ENCODE assay signal across 1 cellular context in the genomic region with DNA sequence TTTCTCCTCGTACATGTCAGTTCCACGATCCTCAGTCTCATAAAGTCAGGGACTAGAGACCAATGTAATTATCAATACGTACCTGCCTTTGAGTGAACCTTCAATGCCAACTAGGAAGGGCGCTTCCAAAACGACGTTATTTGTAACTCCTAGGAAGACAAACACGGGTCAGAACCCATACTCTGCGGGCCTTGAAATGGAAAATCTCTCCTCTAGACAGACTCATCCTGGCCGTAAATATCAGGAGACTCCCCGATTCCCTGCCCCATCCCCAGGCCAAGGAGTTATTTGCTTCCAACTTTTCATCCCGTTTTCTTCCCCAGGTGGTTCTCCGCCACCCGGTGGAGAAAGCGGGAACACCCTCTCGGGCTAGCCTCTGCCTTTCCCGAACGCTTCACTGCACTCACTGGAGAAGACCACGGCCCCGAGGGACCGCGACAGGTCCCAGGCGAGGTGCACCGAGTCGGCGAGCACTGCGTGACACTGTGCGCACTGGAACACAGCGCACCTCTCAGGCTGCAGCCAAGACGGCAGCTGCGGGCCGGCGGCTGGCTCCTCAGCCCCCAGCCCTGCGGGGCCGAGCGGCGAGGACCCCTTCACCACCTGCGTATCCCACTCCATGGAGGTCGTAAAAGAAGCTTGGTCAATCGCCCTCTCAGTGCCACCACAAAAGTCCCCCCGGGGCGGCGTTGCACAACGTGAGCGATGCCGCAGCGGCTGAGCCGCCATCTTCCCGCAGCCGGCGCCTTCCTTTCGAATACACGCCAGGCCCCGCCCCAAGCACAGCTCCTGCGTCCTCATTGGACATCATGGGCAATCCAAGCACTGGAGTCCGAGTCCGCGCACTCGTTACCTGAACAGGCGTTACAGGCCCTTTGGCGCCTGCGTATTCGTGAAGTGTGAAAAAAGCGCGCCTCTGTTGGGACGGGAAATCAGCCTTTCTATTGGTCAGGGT.
TF ChIP-seq lines count a peak whose summit lies in the region.

A gene (minus strand): TSS at position 759 of the 955 bp plus-strand sequence. CDS start 30 bp downstream, at position 729.

TF ChIP-seq in K562, 482 proteins besides CTCF, POLR2A, EP300 and RAD21 (continued from another document and continues in another):
- TF ChIP-seq, protein P1, sequence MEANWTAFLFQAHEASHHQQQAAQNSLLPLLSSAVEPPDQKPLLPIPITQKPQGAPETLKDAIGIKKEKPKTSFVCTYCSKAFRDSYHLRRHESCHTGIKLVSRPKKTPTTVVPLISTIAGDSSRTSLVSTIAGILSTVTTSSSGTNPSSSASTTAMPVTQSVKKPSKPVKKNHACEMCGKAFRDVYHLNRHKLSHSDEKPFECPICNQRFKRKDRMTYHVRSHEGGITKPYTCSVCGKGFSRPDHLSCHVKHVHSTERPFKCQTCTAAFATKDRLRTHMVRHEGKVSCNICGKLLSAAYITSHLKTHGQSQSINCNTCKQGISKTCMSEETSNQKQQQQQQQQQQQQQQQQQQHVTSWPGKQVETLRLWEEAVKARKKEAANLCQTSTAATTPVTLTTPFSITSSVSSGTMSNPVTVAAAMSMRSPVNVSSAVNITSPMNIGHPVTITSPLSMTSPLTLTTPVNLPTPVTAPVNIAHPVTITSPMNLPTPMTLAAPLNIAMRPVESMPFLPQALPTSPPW (CRISPR knock-in tag; IDR thresholded peaks at IDR 0.05) = no peak
- TF ChIP-seq TEAD2 (tag; IDR thresholded peaks at IDR 0.05) = no peak
- TF ChIP-seq ZNF124 (CRISPR knock-in tag; IDR thresholded peaks at IDR 0.05) = no peak
- no peak for TF ChIP-seq CREBBP (IDR thresholded peaks at IDR 0.05; ENCODE audit: low read depth, low read length)
- TF ChIP-seq, protein P2, sequence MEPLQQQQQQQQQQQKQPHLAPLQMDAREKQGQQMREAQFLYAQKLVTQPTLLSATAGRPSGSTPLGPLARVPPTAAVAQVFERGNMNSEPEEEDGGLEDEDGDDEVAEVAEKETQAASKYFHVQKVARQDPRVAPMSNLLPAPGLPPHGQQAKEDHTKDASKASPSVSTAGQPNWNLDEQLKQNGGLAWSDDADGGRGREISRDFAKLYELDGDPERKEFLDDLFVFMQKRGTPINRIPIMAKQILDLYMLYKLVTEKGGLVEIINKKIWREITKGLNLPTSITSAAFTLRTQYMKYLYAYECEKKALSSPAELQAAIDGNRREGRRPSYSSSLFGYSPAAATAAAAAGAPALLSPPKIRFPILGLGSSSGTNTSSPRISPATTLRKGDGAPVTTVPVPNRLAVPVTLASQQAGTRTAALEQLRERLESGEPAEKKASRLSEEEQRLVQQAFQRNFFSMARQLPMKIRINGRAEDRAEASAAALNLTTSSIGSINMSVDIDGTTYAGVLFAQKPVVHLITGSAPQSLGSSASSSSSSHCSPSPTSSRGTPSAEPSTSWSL (CRISPR knock-in tag; IDR thresholded peaks at IDR 0.05; ENCODE audit: borderline replicate concordance) = 0 out of 2 replicates have a peak, but pooled peaks have one; percentile 36
- TF ChIP-seq ZNF696 (CRISPR knock-in tag; conservative IDR thresholded peaks at IDR 0.05) = no peak
- TF ChIP-seq MEF2D (tag; conservative IDR thresholded peaks at IDR 0.05; ENCODE audit: low read depth) = no peak
- TF ChIP-seq, protein P3, sequence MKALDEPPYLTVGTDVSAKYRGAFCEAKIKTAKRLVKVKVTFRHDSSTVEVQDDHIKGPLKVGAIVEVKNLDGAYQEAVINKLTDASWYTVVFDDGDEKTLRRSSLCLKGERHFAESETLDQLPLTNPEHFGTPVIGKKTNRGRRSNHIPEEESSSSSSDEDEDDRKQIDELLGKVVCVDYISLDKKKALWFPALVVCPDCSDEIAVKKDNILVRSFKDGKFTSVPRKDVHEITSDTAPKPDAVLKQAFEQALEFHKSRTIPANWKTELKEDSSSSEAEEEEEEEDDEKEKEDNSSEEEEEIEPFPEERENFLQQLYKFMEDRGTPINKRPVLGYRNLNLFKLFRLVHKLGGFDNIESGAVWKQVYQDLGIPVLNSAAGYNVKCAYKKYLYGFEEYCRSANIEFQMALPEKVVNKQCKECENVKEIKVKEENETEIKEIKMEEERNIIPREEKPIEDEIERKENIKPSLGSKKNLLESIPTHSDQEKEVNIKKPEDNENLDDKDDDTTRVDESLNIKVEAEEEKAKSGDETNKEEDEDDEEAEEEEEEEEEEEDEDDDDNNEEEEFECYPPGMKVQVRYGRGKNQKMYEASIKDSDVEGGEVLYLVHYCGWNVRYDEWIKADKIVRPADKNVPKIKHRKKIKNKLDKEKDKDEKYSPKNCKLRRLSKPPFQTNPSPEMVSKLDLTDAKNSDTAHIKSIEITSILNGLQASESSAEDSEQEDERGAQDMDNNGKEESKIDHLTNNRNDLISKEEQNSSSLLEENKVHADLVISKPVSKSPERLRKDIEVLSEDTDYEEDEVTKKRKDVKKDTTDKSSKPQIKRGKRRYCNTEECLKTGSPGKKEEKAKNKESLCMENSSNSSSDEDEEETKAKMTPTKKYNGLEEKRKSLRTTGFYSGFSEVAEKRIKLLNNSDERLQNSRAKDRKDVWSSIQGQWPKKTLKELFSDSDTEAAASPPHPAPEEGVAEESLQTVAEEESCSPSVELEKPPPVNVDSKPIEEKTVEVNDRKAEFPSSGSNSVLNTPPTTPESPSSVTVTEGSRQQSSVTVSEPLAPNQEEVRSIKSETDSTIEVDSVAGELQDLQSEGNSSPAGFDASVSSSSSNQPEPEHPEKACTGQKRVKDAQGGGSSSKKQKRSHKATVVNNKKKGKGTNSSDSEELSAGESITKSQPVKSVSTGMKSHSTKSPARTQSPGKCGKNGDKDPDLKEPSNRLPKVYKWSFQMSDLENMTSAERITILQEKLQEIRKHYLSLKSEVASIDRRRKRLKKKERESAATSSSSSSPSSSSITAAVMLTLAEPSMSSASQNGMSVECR (CRISPR knock-in tag; IDR thresholded peaks at IDR 0.05) = peak; percentile 95
- peak in 1 of 2 experiments; percentile 2; a peak in 1 of 4 replicates for TF ChIP-seq RCOR1 (IDR thresholded peaks at IDR 0.05; ENCODE audit: borderline replicate concordance in 1 of 2, low read depth in 2 of 2, low read length in 2 of 2)
- TF ChIP-seq ZNF764 (CRISPR knock-in tag; IDR thresholded peaks at IDR 0.05; ENCODE audit: low read depth) = no peak
- TF ChIP-seq, protein P4, sequence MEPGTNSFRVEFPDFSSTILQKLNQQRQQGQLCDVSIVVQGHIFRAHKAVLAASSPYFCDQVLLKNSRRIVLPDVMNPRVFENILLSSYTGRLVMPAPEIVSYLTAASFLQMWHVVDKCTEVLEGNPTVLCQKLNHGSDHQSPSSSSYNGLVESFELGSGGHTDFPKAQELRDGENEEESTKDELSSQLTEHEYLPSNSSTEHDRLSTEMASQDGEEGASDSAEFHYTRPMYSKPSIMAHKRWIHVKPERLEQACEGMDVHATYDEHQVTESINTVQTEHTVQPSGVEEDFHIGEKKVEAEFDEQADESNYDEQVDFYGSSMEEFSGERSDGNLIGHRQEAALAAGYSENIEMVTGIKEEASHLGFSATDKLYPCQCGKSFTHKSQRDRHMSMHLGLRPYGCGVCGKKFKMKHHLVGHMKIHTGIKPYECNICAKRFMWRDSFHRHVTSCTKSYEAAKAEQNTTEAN (CRISPR knock-in tag; IDR thresholded peaks at IDR 0.05) = peak; percentile 86
- no peak for TF ChIP-seq ZNF282 (CRISPR knock-in tag; IDR thresholded peaks at IDR 0.05)
- no peak for TF ChIP-seq HNRNPH1 (optimal IDR thresholded peaks at IDR 0.05; ENCODE audit: low read depth, low read length)
- no peak for TF ChIP-seq ZNF584 (CRISPR knock-in tag; IDR thresholded peaks at IDR 0.05; ENCODE audit: low read depth)
- TF ChIP-seq POU5F1 (IDR thresholded peaks at IDR 0.05; ENCODE audit: borderline replicate concordance, low read depth, low read length, partially characterized antibody) = no peak
- TF ChIP-seq HEY1 (CRISPR knock-in tag; IDR thresholded peaks at IDR 0.05; ENCODE audit: borderline replicate concordance) = no peak
- no peak for TF ChIP-seq ERF (CRISPR knock-in tag; IDR thresholded peaks at IDR 0.05)
- TF ChIP-seq EWSR1 (IDR thresholded peaks at IDR 0.05; ENCODE audit: borderline replicate concordance, low read depth, partially characterized antibody) = no peak
- TF ChIP-seq, protein P5, sequence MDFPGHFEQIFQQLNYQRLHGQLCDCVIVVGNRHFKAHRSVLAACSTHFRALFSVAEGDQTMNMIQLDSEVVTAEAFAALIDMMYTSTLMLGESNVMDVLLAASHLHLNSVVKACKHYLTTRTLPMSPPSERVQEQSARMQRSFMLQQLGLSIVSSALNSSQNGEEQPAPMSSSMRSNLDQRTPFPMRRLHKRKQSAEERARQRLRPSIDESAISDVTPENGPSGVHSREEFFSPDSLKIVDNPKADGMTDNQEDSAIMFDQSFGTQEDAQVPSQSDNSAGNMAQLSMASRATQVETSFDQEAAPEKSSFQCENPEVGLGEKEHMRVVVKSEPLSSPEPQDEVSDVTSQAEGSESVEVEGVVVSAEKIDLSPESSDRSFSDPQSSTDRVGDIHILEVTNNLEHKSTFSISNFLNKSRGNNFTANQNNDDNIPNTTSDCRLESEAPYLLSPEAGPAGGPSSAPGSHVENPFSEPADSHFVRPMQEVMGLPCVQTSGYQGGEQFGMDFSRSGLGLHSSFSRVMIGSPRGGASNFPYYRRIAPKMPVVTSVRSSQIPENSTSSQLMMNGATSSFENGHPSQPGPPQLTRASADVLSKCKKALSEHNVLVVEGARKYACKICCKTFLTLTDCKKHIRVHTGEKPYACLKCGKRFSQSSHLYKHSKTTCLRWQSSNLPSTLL (IDR thresholded peaks at IDR 0.05) = no peak
- TF ChIP-seq KDM2B (CRISPR knock-in tag; IDR thresholded peaks at IDR 0.05) = 0 out of 2 replicates have a peak, but pooled peaks have one; percentile 70
- TF ChIP-seq POLR2AphosphoS2 (IDR thresholded peaks at IDR 0.05; ENCODE audit: low read length) = no peak
- peak; percentile 29 for TF ChIP-seq ESRRA (IDR thresholded peaks at IDR 0.05; ENCODE audit: borderline replicate concordance, low read depth)
- no peak for TF ChIP-seq FUS (optimal IDR thresholded peaks at IDR 0.05; ENCODE audit: low read depth, low read length)
- TF ChIP-seq HDAC6 (IDR thresholded peaks at IDR 0.05; ENCODE audit: low read depth, low read length) = no peak
- TF ChIP-seq, protein P6, sequence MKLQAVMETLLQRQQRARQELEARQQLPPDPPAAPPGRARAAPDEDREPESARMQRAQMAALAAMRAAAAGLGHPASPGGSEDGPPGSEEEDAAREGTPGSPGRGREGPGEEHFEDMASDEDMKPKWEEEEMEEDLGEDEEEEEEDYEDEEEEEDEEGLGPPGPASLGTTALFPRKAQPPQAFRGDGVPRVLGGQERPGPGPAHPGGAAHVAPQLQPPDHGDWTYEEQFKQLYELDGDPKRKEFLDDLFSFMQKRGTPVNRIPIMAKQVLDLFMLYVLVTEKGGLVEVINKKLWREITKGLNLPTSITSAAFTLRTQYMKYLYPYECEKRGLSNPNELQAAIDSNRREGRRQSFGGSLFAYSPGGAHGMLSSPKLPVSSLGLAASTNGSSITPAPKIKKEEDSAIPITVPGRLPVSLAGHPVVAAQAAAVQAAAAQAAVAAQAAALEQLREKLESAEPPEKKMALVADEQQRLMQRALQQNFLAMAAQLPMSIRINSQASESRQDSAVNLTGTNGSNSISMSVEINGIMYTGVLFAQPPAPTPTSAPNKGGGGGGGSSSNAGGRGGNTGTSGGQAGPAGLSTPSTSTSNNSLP (IDR thresholded peaks at IDR 0.05; ENCODE audit: borderline replicate concordance, low read depth, low read length) = no peak
- TF ChIP-seq FOXJ3 (CRISPR knock-in tag; IDR thresholded peaks at IDR 0.05) = no peak
- TF ChIP-seq TEAD4 (IDR thresholded peaks at IDR 0.05; ENCODE audit: low read length) = no peak; the same call in 1 of the 2 replicates
- no peak for TF ChIP-seq TEAD4 (CRISPR knock-in tag; IDR thresholded peaks at IDR 0.05; ENCODE audit: borderline replicate concordance)
- TF ChIP-seq, protein P7, sequence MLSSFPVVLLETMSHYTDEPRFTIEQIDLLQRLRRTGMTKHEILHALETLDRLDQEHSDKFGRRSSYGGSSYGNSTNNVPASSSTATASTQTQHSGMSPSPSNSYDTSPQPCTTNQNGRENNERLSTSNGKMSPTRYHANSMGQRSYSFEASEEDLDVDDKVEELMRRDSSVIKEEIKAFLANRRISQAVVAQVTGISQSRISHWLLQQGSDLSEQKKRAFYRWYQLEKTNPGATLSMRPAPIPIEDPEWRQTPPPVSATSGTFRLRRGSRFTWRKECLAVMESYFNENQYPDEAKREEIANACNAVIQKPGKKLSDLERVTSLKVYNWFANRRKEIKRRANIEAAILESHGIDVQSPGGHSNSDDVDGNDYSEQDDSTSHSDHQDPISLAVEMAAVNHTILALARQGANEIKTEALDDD (IDR thresholded peaks at IDR 0.05) = no peak
- TF ChIP-seq, protein P8, sequence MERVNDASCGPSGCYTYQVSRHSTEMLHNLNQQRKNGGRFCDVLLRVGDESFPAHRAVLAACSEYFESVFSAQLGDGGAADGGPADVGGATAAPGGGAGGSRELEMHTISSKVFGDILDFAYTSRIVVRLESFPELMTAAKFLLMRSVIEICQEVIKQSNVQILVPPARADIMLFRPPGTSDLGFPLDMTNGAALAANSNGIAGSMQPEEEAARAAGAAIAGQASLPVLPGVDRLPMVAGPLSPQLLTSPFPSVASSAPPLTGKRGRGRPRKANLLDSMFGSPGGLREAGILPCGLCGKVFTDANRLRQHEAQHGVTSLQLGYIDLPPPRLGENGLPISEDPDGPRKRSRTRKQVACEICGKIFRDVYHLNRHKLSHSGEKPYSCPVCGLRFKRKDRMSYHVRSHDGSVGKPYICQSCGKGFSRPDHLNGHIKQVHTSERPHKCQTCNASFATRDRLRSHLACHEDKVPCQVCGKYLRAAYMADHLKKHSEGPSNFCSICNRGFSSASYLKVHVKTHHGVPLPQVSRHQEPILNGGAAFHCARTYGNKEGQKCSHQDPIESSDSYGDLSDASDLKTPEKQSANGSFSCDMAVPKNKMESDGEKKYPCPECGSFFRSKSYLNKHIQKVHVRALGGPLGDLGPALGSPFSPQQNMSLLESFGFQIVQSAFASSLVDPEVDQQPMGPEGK (CRISPR knock-in tag; IDR thresholded peaks at IDR 0.05; ENCODE audit: borderline replicate concordance) = no peak
- TF ChIP-seq, protein P9, sequence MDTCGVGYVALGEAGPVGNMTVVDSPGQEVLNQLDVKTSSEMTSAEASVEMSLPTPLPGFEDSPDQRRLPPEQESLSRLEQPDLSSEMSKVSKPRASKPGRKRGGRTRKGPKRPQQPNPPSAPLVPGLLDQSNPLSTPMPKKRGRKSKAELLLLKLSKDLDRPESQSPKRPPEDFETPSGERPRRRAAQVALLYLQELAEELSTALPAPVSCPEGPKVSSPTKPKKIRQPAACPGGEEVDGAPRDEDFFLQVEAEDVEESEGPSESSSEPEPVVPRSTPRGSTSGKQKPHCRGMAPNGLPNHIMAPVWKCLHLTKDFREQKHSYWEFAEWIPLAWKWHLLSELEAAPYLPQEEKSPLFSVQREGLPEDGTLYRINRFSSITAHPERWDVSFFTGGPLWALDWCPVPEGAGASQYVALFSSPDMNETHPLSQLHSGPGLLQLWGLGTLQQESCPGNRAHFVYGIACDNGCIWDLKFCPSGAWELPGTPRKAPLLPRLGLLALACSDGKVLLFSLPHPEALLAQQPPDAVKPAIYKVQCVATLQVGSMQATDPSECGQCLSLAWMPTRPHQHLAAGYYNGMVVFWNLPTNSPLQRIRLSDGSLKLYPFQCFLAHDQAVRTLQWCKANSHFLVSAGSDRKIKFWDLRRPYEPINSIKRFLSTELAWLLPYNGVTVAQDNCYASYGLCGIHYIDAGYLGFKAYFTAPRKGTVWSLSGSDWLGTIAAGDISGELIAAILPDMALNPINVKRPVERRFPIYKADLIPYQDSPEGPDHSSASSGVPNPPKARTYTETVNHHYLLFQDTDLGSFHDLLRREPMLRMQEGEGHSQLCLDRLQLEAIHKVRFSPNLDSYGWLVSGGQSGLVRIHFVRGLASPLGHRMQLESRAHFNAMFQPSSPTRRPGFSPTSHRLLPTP (IDR thresholded peaks at IDR 0.05; ENCODE audit: borderline replicate concordance, extremely low read depth, insufficient read length) = no peak
- TF ChIP-seq TBL1XR1 (IDR thresholded peaks at IDR 0.05; ENCODE audit: low read length in 2 of 2) = no peak; a peak in 1 of 4 replicates
